ENCODE assay signal across 1 cellular context in genomic region chr14:101726295-101726953, GRCh38.
TF ChIP-seq lines count a peak whose summit lies in the region.

No MANE protein-coding gene starts in this region.

TF ChIP-seq in K562, 482 proteins besides CTCF, POLR2A, EP300 and RAD21:
- TF ChIP-seq ZBTB17 (CRISPR knock-in tag; IDR thresholded peaks at IDR 0.05) (no peak), ARNT (IDR thresholded peaks at IDR 0.05) (no peak), TAF1 (IDR thresholded peaks at IDR 0.05; ENCODE audit: control insufficient read depth, extremely low read depth, insufficient read depth, low read length, severe bottlenecking) (no peak), RBM14 (IDR thresholded peaks at IDR 0.05; ENCODE audit: borderline replicate concordance, insufficient read depth, low read depth, low read length) (no peak), ZBTB8A (IDR thresholded peaks at IDR 0.05; ENCODE audit: partially characterized antibody) (no peak), ZNF778 (CRISPR knock-in tag; IDR thresholded peaks at IDR 0.05) (no peak), SMARCA4 (IDR thresholded peaks at IDR 0.05) (no peak), ZSCAN29 (IDR thresholded peaks at IDR 0.05) (no peak), ZNF124 (CRISPR knock-in tag; IDR thresholded peaks at IDR 0.05) (no peak), LCOR (CRISPR knock-in tag; IDR thresholded peaks at IDR 0.05) (no peak), ZBTB7A (IDR thresholded peaks at IDR 0.05; ENCODE audit: borderline replicate concordance, control insufficient read depth, low read depth, low read length) (no peak), ZNF324 (CRISPR knock-in tag; IDR thresholded peaks at IDR 0.05) (no peak), YY1 (IDR thresholded peaks at IDR 0.05; ENCODE audit: borderline replicate concordance in 1 of 3, control insufficient read depth in 1 of 3, extremely low read depth in 1 of 3, insufficient read depth in 3 of 3, insufficient read length in 1 of 3, insufficient replicate concordance in 2 of 3, low read depth in 1 of 3, low read length in 2 of 3) (no peak), PKNOX1 (IDR thresholded peaks at IDR 0.05) (no peak), TEAD1 (CRISPR knock-in tag; IDR thresholded peaks at IDR 0.05) (no peak)
- TF ChIP-seq, protein P1, sequence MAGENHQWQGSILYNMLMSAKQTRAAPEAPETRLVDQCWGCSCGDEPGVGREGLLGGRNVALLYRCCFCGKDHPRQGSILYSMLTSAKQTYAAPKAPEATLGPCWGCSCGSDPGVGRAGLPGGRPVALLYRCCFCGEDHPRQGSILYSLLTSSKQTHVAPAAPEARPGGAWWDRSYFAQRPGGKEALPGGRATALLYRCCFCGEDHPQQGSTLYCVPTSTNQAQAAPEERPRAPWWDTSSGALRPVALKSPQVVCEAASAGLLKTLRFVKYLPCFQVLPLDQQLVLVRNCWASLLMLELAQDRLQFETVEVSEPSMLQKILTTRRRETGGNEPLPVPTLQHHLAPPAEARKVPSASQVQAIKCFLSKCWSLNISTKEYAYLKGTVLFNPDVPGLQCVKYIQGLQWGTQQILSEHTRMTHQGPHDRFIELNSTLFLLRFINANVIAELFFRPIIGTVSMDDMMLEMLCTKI (IDR thresholded peaks at IDR 0.05; ENCODE audit: partially characterized antibody) = no peak
- TF ChIP-seq, protein P2, sequence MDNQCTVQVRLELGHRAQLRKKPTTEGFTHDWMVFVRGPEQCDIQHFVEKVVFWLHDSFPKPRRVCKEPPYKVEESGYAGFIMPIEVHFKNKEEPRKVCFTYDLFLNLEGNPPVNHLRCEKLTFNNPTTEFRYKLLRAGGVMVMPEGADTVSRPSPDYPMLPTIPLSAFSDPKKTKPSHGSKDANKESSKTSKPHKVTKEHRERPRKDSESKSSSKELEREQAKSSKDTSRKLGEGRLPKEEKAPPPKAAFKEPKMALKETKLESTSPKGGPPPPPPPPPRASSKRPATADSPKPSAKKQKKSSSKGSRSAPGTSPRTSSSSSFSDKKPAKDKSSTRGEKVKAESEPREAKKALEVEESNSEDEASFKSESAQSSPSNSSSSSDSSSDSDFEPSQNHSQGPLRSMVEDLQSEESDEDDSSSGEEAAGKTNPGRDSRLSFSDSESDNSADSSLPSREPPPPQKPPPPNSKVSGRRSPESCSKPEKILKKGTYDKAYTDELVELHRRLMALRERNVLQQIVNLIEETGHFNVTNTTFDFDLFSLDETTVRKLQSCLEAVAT (IDR thresholded peaks at IDR 0.05) = no peak
